In the genomic region with DNA sequence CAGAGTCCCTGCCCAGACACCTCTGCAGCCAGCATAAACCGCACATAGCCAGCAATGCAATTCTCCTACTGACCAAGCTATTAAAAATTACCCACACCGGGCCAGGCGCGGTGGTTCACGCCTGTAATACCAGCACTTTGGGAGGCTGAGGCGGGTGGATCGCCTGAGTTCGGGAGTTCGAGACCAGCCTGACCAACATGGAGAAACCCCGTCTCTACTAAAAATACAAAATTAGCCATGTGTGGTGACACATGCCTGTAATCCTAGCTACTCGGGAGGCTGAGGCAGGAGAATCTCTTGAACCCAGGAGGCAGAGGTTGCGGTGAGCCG, we compare ENCODE assay signal across 5 cellular contexts. TPM values are rescaled to one million over a fixed set of nuclear protein-coding genes. Genes with fewer than 3 reads are reported as not detected.
"Had no signal": no experiment of that assay in that cellular context is flagged by ENCODE, and none has a peak within 500 bp of the region (broad histone marks: within the 10 kb centered on the region; RNA-seq: fewer than 3 reads in every experiment).

No MANE protein-coding gene starts in this region.

RNA-seq across cellular contexts. Expression of a gene that starts 28.2 kb away (rescaled TPM):
- total RNA-seq: temporal lobe had no signal

RNA-seq across cellular contexts. Expression of a gene that starts 36.1 kb away (rescaled TPM):
- total RNA-seq: activated CD4-positive, alpha-beta T cell treated with anti-CD3 and anti-CD28 coated beads, Interleukin-2, amount 10 ng/mL, durations not matched to agents 24 days and 14 days; activated naive CD8-positive, alpha-beta T cell treated with anti-CD3 and anti-CD28 coated beads, Interleukin-2, amount 10 ng/mL, durations not matched to agents 7 days and 5 days; epithelial cell of proximal tubule; fibroblast of lung had no signal
- polyA plus RNA-seq: fibroblast of lung had no signal
